Comparison of ENCODE assay signal across 1 cellular context in the genomic region with DNA sequence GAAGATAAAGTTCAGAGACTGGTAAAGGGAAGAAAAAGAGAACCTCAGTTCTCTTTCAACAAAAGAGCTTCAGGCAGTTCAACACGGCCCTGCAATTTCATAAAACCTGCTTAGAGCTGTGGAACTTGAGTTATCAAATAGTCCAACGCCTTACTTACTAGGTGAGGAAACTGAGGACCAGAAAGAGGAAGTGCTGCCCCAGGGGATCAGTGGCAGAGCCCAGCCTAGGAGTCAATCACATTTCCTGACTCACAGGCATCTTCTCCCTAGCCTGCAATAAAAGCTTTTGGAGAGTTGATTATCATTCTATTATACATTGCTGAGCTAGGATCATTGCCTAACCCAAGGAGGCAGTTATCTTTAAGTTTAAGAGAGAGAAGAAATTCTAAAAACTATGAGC.
TF ChIP-seq lines count a peak whose summit lies in the region.

No MANE protein-coding gene starts in this region.

TF ChIP-seq in K562, 482 proteins besides CTCF, POLR2A, EP300 and RAD21 (continued from another document):
- peak; percentile 72 for TF ChIP-seq SPI1 (IDR thresholded peaks at IDR 0.05; ENCODE audit: borderline replicate concordance, low read depth, low read length)
- TF ChIP-seq, protein P1, sequence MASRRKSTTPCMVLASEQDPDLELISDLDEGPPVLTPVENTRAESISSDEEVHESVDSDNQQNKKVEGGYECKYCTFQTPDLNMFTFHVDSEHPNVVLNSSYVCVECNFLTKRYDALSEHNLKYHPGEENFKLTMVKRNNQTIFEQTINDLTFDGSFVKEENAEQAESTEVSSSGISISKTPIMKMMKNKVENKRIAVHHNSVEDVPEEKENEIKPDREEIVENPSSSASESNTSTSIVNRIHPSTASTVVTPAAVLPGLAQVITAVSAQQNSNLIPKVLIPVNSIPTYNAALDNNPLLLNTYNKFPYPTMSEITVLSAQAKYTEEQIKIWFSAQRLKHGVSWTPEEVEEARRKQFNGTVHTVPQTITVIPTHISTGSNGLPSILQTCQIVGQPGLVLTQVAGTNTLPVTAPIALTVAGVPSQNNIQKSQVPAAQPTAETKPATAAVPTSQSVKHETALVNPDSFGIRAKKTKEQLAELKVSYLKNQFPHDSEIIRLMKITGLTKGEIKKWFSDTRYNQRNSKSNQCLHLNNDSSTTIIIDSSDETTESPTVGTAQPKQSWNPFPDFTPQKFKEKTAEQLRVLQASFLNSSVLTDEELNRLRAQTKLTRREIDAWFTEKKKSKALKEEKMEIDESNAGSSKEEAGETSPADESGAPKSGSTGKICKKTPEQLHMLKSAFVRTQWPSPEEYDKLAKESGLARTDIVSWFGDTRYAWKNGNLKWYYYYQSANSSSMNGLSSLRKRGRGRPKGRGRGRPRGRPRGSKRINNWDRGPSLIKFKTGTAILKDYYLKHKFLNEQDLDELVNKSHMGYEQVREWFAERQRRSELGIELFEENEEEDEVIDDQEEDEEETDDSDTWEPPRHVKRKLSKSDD (conservative IDR thresholded peaks at IDR 0.05; ENCODE audit: low read length): no peak
- no peak for TF ChIP-seq SAP30 (IDR thresholded peaks at IDR 0.05; ENCODE audit: borderline replicate concordance, insufficient read depth, low read depth, low read length, poor library complexity, severe bottlenecking)
- no peak for TF ChIP-seq ZKSCAN1 (IDR thresholded peaks at IDR 0.05; ENCODE audit: low read depth, low read length)
